Comparison of ENCODE assay signal across 17 cellular contexts in the genomic region with DNA sequence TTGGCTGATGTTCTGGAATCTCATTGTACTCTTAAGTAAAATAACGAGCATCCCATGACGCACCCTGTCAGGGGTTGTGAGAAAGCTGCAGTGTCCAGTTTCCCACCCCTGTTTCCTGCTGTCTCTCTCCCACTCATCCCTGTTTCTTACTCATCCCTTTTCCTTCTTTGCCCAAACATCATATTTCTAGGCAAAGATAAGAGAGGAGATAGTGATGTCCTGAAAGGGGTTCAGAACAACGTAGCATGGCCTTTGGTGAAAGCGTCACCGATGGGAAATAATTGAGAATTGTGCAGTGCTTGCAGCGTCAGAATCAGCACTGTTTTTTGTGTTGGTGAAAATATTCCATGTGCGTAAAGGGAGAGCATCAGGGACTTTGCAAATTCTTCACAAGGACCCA. TPM values are rescaled to one million over a fixed set of nuclear protein-coding genes. Genes with fewer than 3 reads are reported as not detected.
DNase-seq lines count a peak whose midpoint lies in the region; ATAC-seq and TF ChIP-seq lines count a peak whose summit lies in the region.
"Had no signal": no experiment of that assay in that cellular context is flagged by ENCODE, and none has a peak within 500 bp of the region (broad histone marks: within the 10 kb centered on the region; RNA-seq: fewer than 3 reads in every experiment).

No MANE protein-coding gene starts in this region.

- intact Hi-C loops in dorsolateral prefrontal cortex (cut with DNase I): no loop called here

- no peaks in the 10 kb centered on the region for H3K27me3 ChIP-seq in dorsolateral prefrontal cortex

- peak overlapping the region in 2 of 3 experiments; percentile 6 to 43 for H3K27ac Mint-ChIP-seq in nephron
- no peak overlapping the region for H3K27ac Mint-ChIP-seq in T-cell
- H3K27ac Mint-ChIP-seq: CD4-positive, CD25-positive, alpha-beta regulatory T cell; HFFc6 had no signal

- H3K27ac ChIP-seq in dorsolateral prefrontal cortex: peak overlapping the region in 58 of 59 donors; percentile 31 to 100 (median 83)

- ATAC-seq in T-cell (replicated peaks in 1 of 4): no peak
- ATAC-seq: K562, PC-3 had no signal

- peak; percentile 9 for DNase-seq in Daoy (ENCODE audit: low read depth)
- peak; percentile 68 for DNase-seq in amniotic epithelial cell (ENCODE audit: low read depth)
- DNase-seq in dorsolateral prefrontal cortex: no peak
- no peak for DNase-seq in 8988T
- no peak for DNase-seq in NCI-H2029 treated with DMSO at 0.1 percent for 48 hours (lab: John Stamatoyannopoulos, UW)
- DNase-seq in T-cell: no peak
- DNase-seq in GOT3 (lab: John Stamatoyannopoulos, UW): no peak
- DNase-seq: AML-193; Calu3; CD4-positive, CD25-positive, alpha-beta regulatory T cell; DMS79; HFFc6; NCI-H1092; NCI-H1694; PC-3 had no signal

- no peak overlapping the region for H3K4me3 Mint-ChIP-seq in nephron
- no peak overlapping the region for H3K4me3 Mint-ChIP-seq in T-cell
- H3K4me3 Mint-ChIP-seq: CD4-positive, CD25-positive, alpha-beta regulatory T cell; HFFc6 had no signal

- peaks cover 8% of the 10 kb centered on the region for H3K36me3 Mint-ChIP-seq in nephron (ENCODE audit: low read depth)
- peaks cover 10% of the 10 kb centered on the region for H3K36me3 Mint-ChIP-seq in T-cell

- peak overlapping the region in 2 of 59 donors; percentile 2 to 7 for H3K4me3 ChIP-seq in dorsolateral prefrontal cortex
- H3K4me3 ChIP-seq: K562 had no signal

- H3K4me1 Mint-ChIP-seq in nephron (no peaks in the 10 kb centered on the region), T-cell (no peaks in the 10 kb centered on the region)
- H3K4me1 Mint-ChIP-seq: CD4-positive, CD25-positive, alpha-beta regulatory T cell had no signal

- H3K27me3 Mint-ChIP-seq in nephron (ENCODE audit: low read depth) (no peaks in the 10 kb centered on the region), T-cell (no peaks in the 10 kb centered on the region)
- H3K27me3 Mint-ChIP-seq: CD4-positive, CD25-positive, alpha-beta regulatory T cell had no signal

- CTCF ChIA-PET in T-cell (lab: Charles Lee): no interaction called here

- POLR2A ChIA-PET in T-cell (lab: Charles Lee): no interaction called here

- no peak for TF ChIP-seq CTCF in dorsolateral prefrontal cortex (IDR thresholded peaks at IDR 0.05 in 54 of 56, conservative IDR thresholded peaks at IDR 0.05 in 2 of 56; ENCODE audit: low read depth in 1 of 56, partially characterized antibody in 56 of 56)
- no peak for TF ChIP-seq CTCF in nephron (IDR thresholded peaks at IDR 0.05; ENCODE audit: unreplicated experiment in 3 of 3)

- H3K9me3 Mint-ChIP-seq in nephron: no peaks in the 10 kb centered on the region
- no peaks in the 10 kb centered on the region for H3K9me3 Mint-ChIP-seq in T-cell
- H3K9me3 Mint-ChIP-seq: CD4-positive, CD25-positive, alpha-beta regulatory T cell; HFFc6 had no signal

RNA-seq across cellular contexts. Expression of a gene that starts 23.5 kb away (rescaled TPM):
- 107 and 165 TPM in 2 replicates for total RNA-seq in Daoy (2014; rRNA removed; shearing (Covaris generic))
- total RNA-seq in dorsolateral prefrontal cortex (100 to 1,000 TPM in 101 of 120 experiments, 10 to 100 TPM in 19; 53.1 to 690 (median 173) TPM), T-cell (10 to 100 TPM; 48.5 to 65.0 (median 56.8) TPM)

RNA-seq across cellular contexts. Expression of a gene that starts 26.2 kb away (rescaled TPM):
- total RNA-seq in Daoy (2014; rRNA removed; shearing (Covaris generic)): 4.8 and 5.4 TPM in 2 replicates
- 10 to 100 TPM in 112 of 120 experiments, 1 to 10 TPM in 8; 6.0 to 34.8 (median 15.9) TPM for total RNA-seq in dorsolateral prefrontal cortex
- total RNA-seq in T-cell: 1 to 10 TPM; 3.6 to 6.8 (median 4.1) TPM

Comparison
In these comparisons a context has a peak if more than half of its experiments do, and no peak if none do; other contexts are left out.
1. DNase-seq: peak in Daoy (single experiment) and amniotic epithelial cell (single experiment); none in dorsolateral prefrontal cortex (0 of 10), 8988T (single experiment), NCI-H2029 treated with DMSO at 0.1 percent for 48 hours (single experiment), T-cell (0 of 34) and GOT3 (single experiment).
2. H3K27ac Mint-ChIP-seq: peak in nephron (2 of 3); none in T-cell (0 of 2).